28 cellular contexts compared by ENCODE assay signal in the genomic region with DNA sequence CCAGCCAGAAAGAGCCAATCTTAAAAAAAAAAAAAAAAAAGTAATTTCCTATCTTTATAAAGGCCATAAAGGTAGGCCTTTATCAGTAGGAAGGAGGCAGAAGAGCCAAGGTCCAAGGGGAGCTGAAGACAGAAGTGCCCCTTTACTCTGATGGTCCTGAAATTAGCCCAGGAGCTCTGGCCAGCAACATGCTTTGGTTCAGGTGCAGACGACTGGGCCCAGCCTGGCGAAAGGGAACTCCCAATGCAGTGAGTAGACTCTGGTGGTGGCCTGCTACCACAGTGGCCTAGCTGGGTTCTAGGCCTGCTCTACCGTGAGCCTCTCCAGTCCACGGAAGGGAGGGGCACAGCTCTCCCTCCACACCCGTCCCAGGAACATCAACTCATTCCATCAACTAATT. TPM values are rescaled to one million over a fixed set of nuclear protein-coding genes. Genes with fewer than 3 reads are reported as not detected.
"Had no signal": no experiment of that assay in that cellular context is flagged by ENCODE, and none has a peak within 500 bp of the region (broad histone marks: within the 10 kb centered on the region; RNA-seq: fewer than 3 reads in every experiment).

No MANE protein-coding gene starts in this region.

- FAIRE-seq: keratinocyte had no signal

- H3K79me2 ChIP-seq: parathyroid adenoma had no signal

- H3K4me3 ChIP-seq: dorsolateral prefrontal cortex, gastrocnemius medialis, left lung, right atrium auricular region, vagina had no signal

- H3K27ac ChIP-seq: dorsolateral prefrontal cortex, gastrocnemius medialis, left lung, neutrophil, parathyroid adenoma, right atrium auricular region, vagina had no signal

- H3K36me3 ChIP-seq: gastrocnemius medialis, left lung, neutrophil, right atrium auricular region, vagina had no signal

- ATAC-seq: gastrocnemius medialis; left lung; natural killer cell; sciatic nerve; stimulated activated effector memory CD8-positive, alpha-beta T cell treated with anti-CD3 and anti-CD28 coated beads, Interleukin-12 subunit alpha, Interleukin-12 subunit beta, amount 100 ng/mL, for 72 hours had no signal

- H3K27me3 ChIP-seq: right atrium auricular region, vagina had no signal

- H3K9ac ChIP-seq: parathyroid adenoma had no signal

- H3K9me3 ChIP-seq: gastrocnemius medialis, left lung, neutrophil, right atrium auricular region, vagina had no signal

- H3K4me1 ChIP-seq: gastrocnemius medialis, right atrium auricular region, vagina had no signal

- DNase-seq: caudate nucleus; cerebellar nuclear complex; dorsolateral prefrontal cortex; effector CD4-positive, alpha-beta T cell; foreskin fibroblast; gastrocnemius medialis; head of caudate nucleus; mesenchymal stem cell; natural killer cell; stimulated activated CD4-positive, alpha-beta T cell treated with anti-CD3 and anti-CD28 coated beads, Interleukin-2, amount 100 ng/mL, for 24 hours; stimulated activated CD4-positive, alpha-beta T cell treated with anti-CD3 and anti-CD28 coated beads, Interleukin-4, amount 100 ng/mL, for 24 hours; trophoblast cell had no signal

RNA-seq across cellular contexts. Expression of a gene that starts 23.1 kb away (rescaled TPM):
- total RNA-seq: esophagus mucosa, gastrocnemius medialis, left lung, lung microvascular endothelial cell, mesothelial cell of epicardium, natural killer cell, progenitor cell of endocrine pancreas, right atrium auricular region, sciatic nerve, ureter, vagina had no signal
- polyA plus RNA-seq: keratinocyte, neural cell had no signal

RNA-seq across cellular contexts. Expression of a gene that starts 23.1 kb away (rescaled TPM):
- total RNA-seq: dorsolateral prefrontal cortex, gastrocnemius medialis, glomerular endothelial cell, lung microvascular endothelial cell, natural killer cell, omental fat pad, right atrium auricular region, sciatic nerve had no signal
- polyA plus RNA-seq: keratinocyte, neural cell had no signal

RNA-seq across cellular contexts. Expression of a gene that starts 59.4 kb away (rescaled TPM):
- total RNA-seq: glomerular endothelial cell, lung microvascular endothelial cell, mesothelial cell of epicardium, natural killer cell, omental fat pad, progenitor cell of endocrine pancreas, sciatic nerve, ureter, vagina had no signal
- polyA plus RNA-seq: neural cell had no signal
